9 cellular contexts compared by ENCODE assay signal in the genomic region with DNA sequence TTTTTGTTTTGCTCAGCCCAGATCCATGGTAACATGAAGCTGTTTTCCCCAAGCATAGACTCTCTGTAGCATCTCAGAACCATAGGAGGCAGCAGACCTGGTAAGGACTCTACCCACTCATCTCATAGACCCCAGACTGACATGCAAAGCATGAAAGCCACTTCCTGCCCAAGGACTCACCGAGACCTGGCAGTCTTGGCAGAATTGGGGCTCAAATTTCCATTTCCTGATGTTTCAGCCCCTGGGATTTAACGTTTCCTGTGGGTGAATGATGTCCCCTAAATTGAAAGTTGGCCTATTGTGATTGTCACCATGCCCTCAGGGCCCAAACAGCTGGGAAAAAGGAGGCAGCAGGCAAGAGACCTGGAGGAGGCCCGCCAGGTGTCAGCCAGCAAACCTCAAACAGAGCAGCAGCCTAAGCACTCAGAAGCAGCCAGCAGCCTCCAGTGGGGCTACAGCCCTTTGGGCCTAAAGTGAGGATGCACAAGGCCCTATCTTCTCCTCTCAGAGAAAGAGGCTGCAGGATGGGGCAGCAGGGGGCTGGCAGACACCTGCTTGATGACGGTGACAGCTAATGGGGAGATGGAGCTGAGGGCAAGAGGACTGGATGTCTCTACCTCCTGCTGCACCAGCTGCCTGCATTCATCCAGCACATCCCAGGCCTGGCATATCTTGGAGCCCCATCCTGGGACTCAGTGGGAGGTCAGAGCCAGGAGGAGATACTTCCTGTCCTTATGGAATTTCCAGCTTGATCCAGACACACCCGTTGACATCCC. TPM values are rescaled to one million over a fixed set of nuclear protein-coding genes. Genes with fewer than 3 reads are reported as not detected.
DNase-seq lines count a peak whose midpoint lies in the region; ATAC-seq and TF ChIP-seq lines count a peak whose summit lies in the region.
"Had no signal": no experiment of that assay in that cellular context is flagged by ENCODE, and none has a peak within 500 bp of the region (broad histone marks: within the 10 kb centered on the region; RNA-seq: fewer than 3 reads in every experiment).

No MANE protein-coding gene starts in this region.

- no peaks in the 10 kb centered on the region for H3K79me2 ChIP-seq in mesendoderm (ENCODE audit: control insufficient read depth, insufficient read depth, low read length)

- no peak overlapping the region for H3K4ac ChIP-seq in mesendoderm (ENCODE audit: low read depth, low read length)

- H3K27me3 ChIP-seq in mesendoderm (ENCODE audit: insufficient read depth, low read length, poor library complexity) (no peaks in the 10 kb centered on the region), upper lobe of right lung (peaks cover 5% of the 10 kb centered on the region)

- no peaks in the 10 kb centered on the region for H3K9me3 ChIP-seq in upper lobe of right lung

- WGBS in mesendoderm (ENCODE audit: extremely low coverage, insufficient coverage, low lambda C conversion rate) = no CpG with 5 or more reads among the region's 5 CpGs

- H3K36me3 ChIP-seq in mesendoderm (ENCODE audit: control insufficient read depth, insufficient read depth, low read length) = no peaks in the 10 kb centered on the region
- no peaks in the 10 kb centered on the region for H3K36me3 ChIP-seq in upper lobe of right lung

- H2BK15ac ChIP-seq in mesendoderm (replicated peaks; ENCODE audit: low read depth) = no peak overlapping the region

- no peak overlapping the region for H3K9ac ChIP-seq in mesendoderm (ENCODE audit: low read length)

- H3K56ac ChIP-seq in mesendoderm (ENCODE audit: low read length) = no peak overlapping the region

- peak; percentile 35 for DNase-seq in mesendoderm
- no peak for DNase-seq in upper lobe of right lung
- DNase-seq in NCI-H524 treated with DMSO at 0.1 percent for 48 hours (lab: John Stamatoyannopoulos, UW) = no peak
- no peak for DNase-seq in left colon
- no peak for DNase-seq in NCI-H2227 (lab: John Stamatoyannopoulos, UW; ENCODE audit: unreplicated experiment)

- ATAC-seq in GM18508 (IDR thresholded peaks at IDR 0.05; ENCODE audit: insufficient read depth, unreplicated experiment) (peak; percentile 90), GM21526 (IDR thresholded peaks at IDR 0.05; ENCODE audit: low FRiP score, unreplicated experiment) (peak; percentile 93), HG03565 (IDR thresholded peaks at IDR 0.05; ENCODE audit: unreplicated experiment) (peak; percentile 88), upper lobe of right lung (no peak), left colon (no peak)

- H2BK5ac ChIP-seq in mesendoderm (ENCODE audit: low read length) = no peak overlapping the region

- no peak overlapping the region for H2AK5ac ChIP-seq in mesendoderm (ENCODE audit: low read length)

- no peak overlapping the region for H3K23ac ChIP-seq in mesendoderm (ENCODE audit: low read length)

- no peak overlapping the region for H2BK120ac ChIP-seq in mesendoderm (ENCODE audit: low read depth, low read length)

- no peaks in the 10 kb centered on the region for H3K79me1 ChIP-seq in mesendoderm (ENCODE audit: low read length)

- H3K4me1 ChIP-seq in mesendoderm (ENCODE audit: control insufficient read depth, low read depth, low read length) (no peaks in the 10 kb centered on the region), upper lobe of right lung (peaks cover 5% of the 10 kb centered on the region)

- H3K18ac ChIP-seq in mesendoderm (ENCODE audit: low read length) = no peak overlapping the region

- no peak for TF ChIP-seq CTCF in upper lobe of right lung (IDR thresholded peaks at IDR 0.05)

- H3K27ac ChIP-seq in mesendoderm (ENCODE audit: low read depth, low read length) = no peak overlapping the region
- H3K27ac ChIP-seq in upper lobe of right lung = no peak overlapping the region

- no peak overlapping the region for H3K4me2 ChIP-seq in mesendoderm (ENCODE audit: low read length)

- no peak overlapping the region for H4K5ac ChIP-seq in mesendoderm (ENCODE audit: low read length)

- no peak overlapping the region for H4K8ac ChIP-seq in mesendoderm (ENCODE audit: low read depth, low read length)

- H3K4me3 ChIP-seq in mesendoderm (ENCODE audit: low read length) = no peak overlapping the region
- no peak overlapping the region for H3K4me3 ChIP-seq in upper lobe of right lung

- intact Hi-C loops in upper lobe of right lung (cut with DNase I) (no loop called here), left colon (cut with DNase I, micrococcal nuclease) (no loop called here)

RNA-seq across cellular contexts. Expression of gene KRT85, which starts 8.5 kb away (rescaled TPM):
- not detected for polyA plus RNA-seq in mesendoderm (2013, experiment 1 of 2)
- not detected for polyA plus RNA-seq in mesendoderm (2013, experiment 2 of 2)
- total RNA-seq in upper lobe of right lung = not detected
- total RNA-seq in left colon = not detected
- total RNA-seq: astrocyte had no signal

RNA-seq across cellular contexts. Expression of gene KRT84, which starts 26.7 kb away (rescaled TPM):
- polyA plus RNA-seq in mesendoderm (2013, experiment 1 of 2) = not detected
- not detected for polyA plus RNA-seq in mesendoderm (2013, experiment 2 of 2)
- not detected for total RNA-seq in upper lobe of right lung
- not detected for total RNA-seq in left colon
- total RNA-seq: astrocyte had no signal

RNA-seq across cellular contexts. Expression of gene KRT83, which starts 37.6 kb away (rescaled TPM):
- not detected for polyA plus RNA-seq in mesendoderm (2013, experiment 1 of 2)
- polyA plus RNA-seq in mesendoderm (2013, experiment 2 of 2) = not detected
- total RNA-seq in upper lobe of right lung (not detected), left colon (not detected)
- total RNA-seq: astrocyte had no signal

RNA-seq across cellular contexts. Expression of gene KRT82, which starts 47.4 kb away (rescaled TPM):
- polyA plus RNA-seq in mesendoderm (2013, experiment 1 of 2) = not detected
- polyA plus RNA-seq in mesendoderm (2013, experiment 2 of 2) = not detected
- total RNA-seq in upper lobe of right lung (not detected), left colon (not detected)
- total RNA-seq: astrocyte had no signal

Comparison
In these comparisons a context has a peak if more than half of its experiments do, and no peak if none do; other contexts are left out.
1. ATAC-seq: peak in GM18508 (single experiment), GM21526 (single experiment) and HG03565 (single experiment); none in upper lobe of right lung (single experiment) and left colon (single experiment).